8 cellular contexts compared by ENCODE assay signal in genomic region chr1:235304549-235305451, GRCh38. TPM values are rescaled to one million over a fixed set of nuclear protein-coding genes. Genes with fewer than 3 reads are reported as not detected.
DNase-seq lines count a peak whose midpoint lies in the region; ATAC-seq and TF ChIP-seq lines count a peak whose summit lies in the region.

No MANE protein-coding gene starts in this region.

- peak overlapping the region; percentile 74 to 75 for H3K27ac Mint-ChIP-seq in activated naive CD4-positive, alpha-beta T cell treated with anti-CD3 and anti-CD28 coated beads, Interleukin-2, amount 50 U/mL, for 72 hours
- peak overlapping the region; percentile 92 for H3K27ac Mint-ChIP-seq in mesothelial cell of epicardium

- TF ChIP-seq CTCF in mesothelial cell of epicardium (IDR thresholded peaks at IDR 0.05; ENCODE audit: unreplicated experiment) (no peak), esophagus muscularis mucosa (IDR thresholded peaks at IDR 0.05) (no peak)

- peak overlapping the region in 2 of 4 donors; percentile 3 to 24 for H3K27ac ChIP-seq in esophagus muscularis mucosa (replicated peaks in 1 of 4)

- no peaks in the 10 kb centered on the region for H3K9me3 Mint-ChIP-seq in activated naive CD4-positive, alpha-beta T cell treated with anti-CD3 and anti-CD28 coated beads, Interleukin-2, amount 50 U/mL, for 72 hours
- no peaks in the 10 kb centered on the region for H3K9me3 Mint-ChIP-seq in mesothelial cell of epicardium

- H3K4me1 ChIP-seq in esophagus muscularis mucosa, result peaks cover 26 to 63% (median 57%) of the 10 kb centered on the region in 4 donors

- H3K4me3 Mint-ChIP-seq in mesothelial cell of epicardium, result no peak overlapping the region

- H3K27me3 ChIP-seq in esophagus muscularis mucosa, result no peaks in the 10 kb centered on the region

- H3K36me3 Mint-ChIP-seq in activated naive CD4-positive, alpha-beta T cell treated with anti-CD3 and anti-CD28 coated beads, Interleukin-2, amount 50 U/mL, for 72 hours, result no peaks in the 10 kb centered on the region
- H3K36me3 Mint-ChIP-seq in mesothelial cell of epicardium, result peaks cover 10% of the 10 kb centered on the region

- ATAC-seq in activated naive CD4-positive, alpha-beta T cell treated with anti-CD3 and anti-CD28 coated beads, Interleukin-2, amount 50 U/mL, for 72 hours, result peak; percentile 48 to 62
- ATAC-seq in GM21423 (IDR thresholded peaks at IDR 0.05; ENCODE audit: unreplicated experiment) (no peak), HG02884 (IDR thresholded peaks at IDR 0.05; ENCODE audit: unreplicated experiment) (no peak)

- intact Hi-C loops in esophagus muscularis mucosa (cut with DNase I), result no loop called here

- H3K36me3 ChIP-seq in esophagus muscularis mucosa, result no peaks in the 10 kb centered on the region

- no peak for TF ChIP-seq POLR2A in esophagus muscularis mucosa (IDR thresholded peaks at IDR 0.05; ENCODE audit: low read depth)

- TF ChIP-seq EP300 in esophagus muscularis mucosa (IDR thresholded peaks at IDR 0.05), result no peak

- no peak overlapping the region for H3K4me3 ChIP-seq in esophagus muscularis mucosa

- H3K4me1 Mint-ChIP-seq in mesothelial cell of epicardium, result peaks cover 18% of the 10 kb centered on the region

- WGBS in esophagus muscularis mucosa, result 52% methylated on average over 6 of the region's 6 CpGs

- no peaks in the 10 kb centered on the region for H3K9me3 ChIP-seq in esophagus muscularis mucosa

- no peaks in the 10 kb centered on the region for H3K27me3 Mint-ChIP-seq in mesothelial cell of epicardium (ENCODE audit: low read depth)

- DNase-seq in EH (ENCODE audit: low read depth) (peak; percentile 51), MV-4-11 (lab: John Stamatoyannopoulos, UW) (peak; percentile 38), mesothelial cell of epicardium (ENCODE audit: low spot score in 2 of 2, unreplicated experiment in 2 of 2) (no peak), esophagus muscularis mucosa (ENCODE audit: extremely low spot score) (no peak)
- DNase-seq in activated naive CD4-positive, alpha-beta T cell treated with anti-CD3 and anti-CD28 coated beads, Interleukin-2, amount 50 U/mL, for 72 hours (ENCODE audit: low spot score in 2 of 2), result no peak
- DNase-seq in stimulated activated CD4-positive, alpha-beta T cell treated with anti-CD3 and anti-CD28 coated beads, Interleukin-4, amount 100 ng/mL, for 1 hour, result no peak

RNA-seq across cellular contexts. Expression of gene ARID4B, which starts 23.2 kb away (rescaled TPM):
- 10 to 100 TPM; 58.4 to 65.7 TPM for total RNA-seq in activated naive CD4-positive, alpha-beta T cell treated with anti-CD3 and anti-CD28 coated beads, Interleukin-2, amount 50 U/mL, for 72 hours
- 68.3 to 71.5 TPM (median 68.7 TPM) in 3 replicates for total RNA-seq in mesothelial cell of epicardium
- 10 to 100 TPM; 23.0 to 38.2 (median 29.2) TPM for total RNA-seq in esophagus muscularis mucosa

RNA-seq across cellular contexts. Expression of gene GGPS1, which starts 23.6 kb away (rescaled TPM):
- total RNA-seq in activated naive CD4-positive, alpha-beta T cell treated with anti-CD3 and anti-CD28 coated beads, Interleukin-2, amount 50 U/mL, for 72 hours, result 10 to 100 TPM; 33.6 to 36.1 TPM
- total RNA-seq in mesothelial cell of epicardium, result 25.9 to 37.8 TPM (median 30.2 TPM) in 3 replicates
- total RNA-seq in esophagus muscularis mucosa, result 10 to 100 TPM; 25.7 to 30.5 (median 28.7) TPM

Comparison
In these comparisons a context has a peak if more than half of its experiments do, and no peak if none do; other contexts are left out.
1. DNase-seq: peak in EH (single experiment) and MV-4-11 (single experiment); none in activated naive CD4-positive, alpha-beta T cell treated with anti-CD3 and anti-CD28 coated beads, Interleukin-2, amount 50 U/mL, for 72 hours (0 of 2), mesothelial cell of epicardium (0 of 2), stimulated activated CD4-positive, alpha-beta T cell treated with anti-CD3 and anti-CD28 coated beads, Interleukin-4, amount 100 ng/mL, for 1 hour (single experiment) and esophagus muscularis mucosa (single experiment).
2. ATAC-seq: peak in activated naive CD4-positive, alpha-beta T cell treated with anti-CD3 and anti-CD28 coated beads, Interleukin-2, amount 50 U/mL, for 72 hours (2 of 2); none in GM21423 (single experiment) and HG02884 (single experiment).